Comparison of ENCODE assay signal across 2 cellular contexts in the genomic region with DNA sequence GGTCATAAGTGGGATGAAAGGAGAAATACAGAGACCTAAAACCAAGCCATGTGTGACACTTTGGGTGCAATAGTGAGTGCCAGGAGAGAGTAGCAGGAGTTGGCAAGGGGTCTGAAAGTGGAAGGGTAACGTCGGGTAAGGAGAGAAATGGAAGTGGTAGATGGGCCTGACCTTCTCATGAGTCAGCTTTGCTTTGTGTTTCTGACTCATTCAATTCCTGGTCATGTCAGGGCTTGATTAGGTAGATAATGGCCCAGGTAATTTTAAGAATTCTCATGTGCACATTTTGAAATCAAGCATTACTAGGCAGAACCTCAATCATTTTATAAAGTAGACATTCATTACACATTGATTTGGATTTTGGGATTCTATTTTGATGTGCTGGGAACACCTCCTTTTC.
A peak's percentile ranks its signal among the peaks of the same experiment; 100 is the strongest.
TF ChIP-seq lines count a peak whose summit lies in the region.

No MANE protein-coding gene starts in this region.

TF ChIP-seq in HCT116, 20 proteins besides CTCF, POLR2A, EP300 and RAD21:
- TF ChIP-seq, protein P1, sequence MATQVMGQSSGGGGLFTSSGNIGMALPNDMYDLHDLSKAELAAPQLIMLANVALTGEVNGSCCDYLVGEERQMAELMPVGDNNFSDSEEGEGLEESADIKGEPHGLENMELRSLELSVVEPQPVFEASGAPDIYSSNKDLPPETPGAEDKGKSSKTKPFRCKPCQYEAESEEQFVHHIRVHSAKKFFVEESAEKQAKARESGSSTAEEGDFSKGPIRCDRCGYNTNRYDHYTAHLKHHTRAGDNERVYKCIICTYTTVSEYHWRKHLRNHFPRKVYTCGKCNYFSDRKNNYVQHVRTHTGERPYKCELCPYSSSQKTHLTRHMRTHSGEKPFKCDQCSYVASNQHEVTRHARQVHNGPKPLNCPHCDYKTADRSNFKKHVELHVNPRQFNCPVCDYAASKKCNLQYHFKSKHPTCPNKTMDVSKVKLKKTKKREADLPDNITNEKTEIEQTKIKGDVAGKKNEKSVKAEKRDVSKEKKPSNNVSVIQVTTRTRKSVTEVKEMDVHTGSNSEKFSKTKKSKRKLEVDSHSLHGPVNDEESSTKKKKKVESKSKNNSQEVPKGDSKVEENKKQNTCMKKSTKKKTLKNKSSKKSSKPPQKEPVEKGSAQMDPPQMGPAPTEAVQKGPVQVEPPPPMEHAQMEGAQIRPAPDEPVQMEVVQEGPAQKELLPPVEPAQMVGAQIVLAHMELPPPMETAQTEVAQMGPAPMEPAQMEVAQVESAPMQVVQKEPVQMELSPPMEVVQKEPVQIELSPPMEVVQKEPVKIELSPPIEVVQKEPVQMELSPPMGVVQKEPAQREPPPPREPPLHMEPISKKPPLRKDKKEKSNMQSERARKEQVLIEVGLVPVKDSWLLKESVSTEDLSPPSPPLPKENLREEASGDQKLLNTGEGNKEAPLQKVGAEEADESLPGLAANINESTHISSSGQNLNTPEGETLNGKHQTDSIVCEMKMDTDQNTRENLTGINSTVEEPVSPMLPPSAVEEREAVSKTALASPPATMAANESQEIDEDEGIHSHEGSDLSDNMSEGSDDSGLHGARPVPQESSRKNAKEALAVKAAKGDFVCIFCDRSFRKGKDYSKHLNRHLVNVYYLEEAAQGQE (IDR thresholded peaks at IDR 0.05; ENCODE audit: low read depth) = no peak
- TF ChIP-seq TCF7L2 (IDR thresholded peaks at IDR 0.05; ENCODE audit: borderline replicate concordance, extremely low read depth, insufficient read depth, insufficient read length) (no peak), EZH2phosphoT487 (IDR thresholded peaks at IDR 0.05; ENCODE audit: borderline replicate concordance) (no peak), ELF1 (IDR thresholded peaks at IDR 0.05; ENCODE audit: borderline replicate concordance, low read depth) (no peak), CBX3 (IDR thresholded peaks at IDR 0.05; ENCODE audit: low read depth) (0 out of 2 replicates have a peak, but pooled peaks have one; percentile 55), SP1 (IDR thresholded peaks at IDR 0.05; ENCODE audit: low read depth) (peak; percentile 23; the same call in 1 of the 2 replicates), POLR2AphosphoS5 (IDR thresholded peaks at IDR 0.05; ENCODE audit: low read depth, low read length) (no peak), CEBPB (IDR thresholded peaks at IDR 0.05; ENCODE audit: low read depth) (no peak), SRF (IDR thresholded peaks at IDR 0.05; ENCODE audit: low read depth) (no peak), ZFX (IDR thresholded peaks at IDR 0.05) (no peak), YY1 (IDR thresholded peaks at IDR 0.05; ENCODE audit: extremely low read depth, insufficient replicate concordance, low read depth, low read length) (no peak), EGR1 (IDR thresholded peaks at IDR 0.05; ENCODE audit: low read depth) (no peak), FOSL1 (IDR thresholded peaks at IDR 0.05; ENCODE audit: low read depth) (peak; percentile 73), JUND (IDR thresholded peaks at IDR 0.05) (peak; percentile 56; the same call in 1 of the 2 replicates), EZH2 (IDR thresholded peaks at IDR 0.05) (no peak)
- TF ChIP-seq, protein P2, sequence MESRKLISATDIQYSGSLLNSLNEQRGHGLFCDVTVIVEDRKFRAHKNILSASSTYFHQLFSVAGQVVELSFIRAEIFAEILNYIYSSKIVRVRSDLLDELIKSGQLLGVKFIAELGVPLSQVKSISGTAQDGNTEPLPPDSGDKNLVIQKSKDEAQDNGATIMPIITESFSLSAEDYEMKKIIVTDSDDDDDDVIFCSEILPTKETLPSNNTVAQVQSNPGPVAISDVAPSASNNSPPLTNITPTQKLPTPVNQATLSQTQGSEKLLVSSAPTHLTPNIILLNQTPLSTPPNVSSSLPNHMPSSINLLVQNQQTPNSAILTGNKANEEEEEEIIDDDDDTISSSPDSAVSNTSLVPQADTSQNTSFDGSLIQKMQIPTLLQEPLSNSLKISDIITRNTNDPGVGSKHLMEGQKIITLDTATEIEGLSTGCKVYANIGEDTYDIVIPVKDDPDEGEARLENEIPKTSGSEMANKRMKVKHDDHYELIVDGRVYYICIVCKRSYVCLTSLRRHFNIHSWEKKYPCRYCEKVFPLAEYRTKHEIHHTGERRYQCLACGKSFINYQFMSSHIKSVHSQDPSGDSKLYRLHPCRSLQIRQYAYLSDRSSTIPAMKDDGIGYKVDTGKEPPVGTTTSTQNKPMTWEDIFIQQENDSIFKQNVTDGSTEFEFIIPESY (IDR thresholded peaks at IDR 0.05; ENCODE audit: extremely low read depth, insufficient replicate concordance, low read length) = no peak
- TF ChIP-seq, protein P3, sequence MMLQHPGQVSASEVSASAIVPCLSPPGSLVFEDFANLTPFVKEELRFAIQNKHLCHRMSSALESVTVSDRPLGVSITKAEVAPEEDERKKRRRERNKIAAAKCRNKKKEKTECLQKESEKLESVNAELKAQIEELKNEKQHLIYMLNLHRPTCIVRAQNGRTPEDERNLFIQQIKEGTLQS (IDR thresholded peaks at IDR 0.05) = 0 out of 2 replicates have a peak, but pooled peaks have one; percentile 12
TF ChIP-seq in HCT116: peak in this region for 5.

TF ChIP-seq in GM12878, 131 proteins besides CTCF, POLR2A, EP300 and RAD21:
- TF ChIP-seq, protein P4, sequence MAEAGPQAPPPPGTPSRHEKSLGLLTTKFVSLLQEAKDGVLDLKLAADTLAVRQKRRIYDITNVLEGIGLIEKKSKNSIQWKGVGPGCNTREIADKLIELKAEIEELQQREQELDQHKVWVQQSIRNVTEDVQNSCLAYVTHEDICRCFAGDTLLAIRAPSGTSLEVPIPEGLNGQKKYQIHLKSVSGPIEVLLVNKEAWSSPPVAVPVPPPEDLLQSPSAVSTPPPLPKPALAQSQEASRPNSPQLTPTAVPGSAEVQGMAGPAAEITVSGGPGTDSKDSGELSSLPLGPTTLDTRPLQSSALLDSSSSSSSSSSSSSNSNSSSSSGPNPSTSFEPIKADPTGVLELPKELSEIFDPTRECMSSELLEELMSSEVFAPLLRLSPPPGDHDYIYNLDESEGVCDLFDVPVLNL (IDR thresholded peaks at IDR 0.05; ENCODE audit: low read depth, low read length) = no peak
- TF ChIP-seq FOS (IDR thresholded peaks at IDR 0.05; ENCODE audit: borderline replicate concordance, extremely low read depth, insufficient read length) = no peak
- no peak for TF ChIP-seq CHD4 (IDR thresholded peaks at IDR 0.05)
- no peak for TF ChIP-seq HDGF (IDR thresholded peaks at IDR 0.05)
- TF ChIP-seq JUNB (IDR thresholded peaks at IDR 0.05) = 0 out of 2 replicates have a peak, but pooled peaks have one; percentile 13
- TF ChIP-seq SMC3 (IDR thresholded peaks at IDR 0.05; ENCODE audit: borderline replicate concordance, low read length) = no peak
TF ChIP-seq in GM12878: peak in this region for 1.
